1 cellular context compared by ENCODE assay signal in the genomic region with DNA sequence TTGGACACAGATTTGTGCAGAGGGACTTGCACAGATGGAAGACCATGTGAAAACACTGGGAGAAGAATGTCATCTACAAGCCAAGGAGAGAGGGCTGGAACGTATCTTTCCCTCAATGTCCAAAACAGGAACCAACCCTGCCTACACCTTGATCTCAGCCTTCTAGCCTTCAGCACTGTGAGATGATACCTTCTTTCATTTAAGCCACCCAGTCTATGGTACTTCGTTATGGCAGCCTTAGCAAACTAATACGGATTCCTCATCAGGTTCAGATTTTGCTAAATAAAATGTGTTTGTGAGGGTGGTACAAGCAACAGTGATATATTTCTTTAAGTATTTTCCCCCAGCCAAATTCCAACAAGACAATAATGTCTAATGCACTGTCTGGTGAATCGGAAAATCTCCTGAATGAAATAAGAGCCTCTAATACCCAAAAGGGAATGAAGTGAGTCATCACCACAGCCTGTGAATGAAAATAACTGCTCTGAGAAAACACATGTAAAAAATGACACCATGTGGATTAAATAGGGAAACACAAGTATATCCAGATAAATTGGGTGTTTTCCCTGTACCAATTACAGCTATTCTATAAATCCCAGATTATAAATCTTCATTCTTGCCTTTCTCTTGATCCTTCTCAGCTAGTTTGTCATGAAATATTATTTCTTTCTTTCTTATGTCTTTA.
A peak's percentile ranks its signal among the peaks of the same experiment; 100 is the strongest.
TF ChIP-seq lines count a peak whose summit lies in the region.

No MANE protein-coding gene starts in this region.

TF ChIP-seq in HEK293, 187 proteins besides CTCF, POLR2A, EP300 and RAD21 (continued from another document and continues in another):
- TF ChIP-seq ZNF391 (tag by site-specific recombination; IDR thresholded peaks at IDR 0.05; ENCODE audit: borderline replicate concordance, low read depth): no peak
- no peak for TF ChIP-seq ZNF416 (tag by site-specific recombination; IDR thresholded peaks at IDR 0.05)
- TF ChIP-seq ZNF843 (tag by site-specific recombination; IDR thresholded peaks at IDR 0.05): 0 out of 2 replicates have a peak, but pooled peaks have one; percentile 31
- TF ChIP-seq REST (tag by site-specific recombination; IDR thresholded peaks at IDR 0.05): no peak
- no peak for TF ChIP-seq MZF1 (tag by site-specific recombination; IDR thresholded peaks at IDR 0.05; ENCODE audit: borderline replicate concordance)
- no peak for TF ChIP-seq ZNF274 (IDR thresholded peaks at IDR 0.05; ENCODE audit: low read length)
- TF ChIP-seq ZNF274 (tag by site-specific recombination; IDR thresholded peaks at IDR 0.05; ENCODE audit: borderline replicate concordance): no peak
- TF ChIP-seq SCRT1 (tag by site-specific recombination; IDR thresholded peaks at IDR 0.05; ENCODE audit: borderline replicate concordance): no peak
- no peak for TF ChIP-seq ZNF677 (tag by site-specific recombination; IDR thresholded peaks at IDR 0.05)
- TF ChIP-seq ZFP37 (tag by site-specific recombination; IDR thresholded peaks at IDR 0.05): no peak
- no peak for TF ChIP-seq ZNF157 (tag by site-specific recombination; IDR thresholded peaks at IDR 0.05)
- no peak for TF ChIP-seq PRDM10 (tag by site-specific recombination; IDR thresholded peaks at IDR 0.05)
- TF ChIP-seq ZNF624 (tag by site-specific recombination; IDR thresholded peaks at IDR 0.05): no peak
- TF ChIP-seq ZSCAN30 (tag by site-specific recombination; IDR thresholded peaks at IDR 0.05): no peak
- TF ChIP-seq, protein P1, sequence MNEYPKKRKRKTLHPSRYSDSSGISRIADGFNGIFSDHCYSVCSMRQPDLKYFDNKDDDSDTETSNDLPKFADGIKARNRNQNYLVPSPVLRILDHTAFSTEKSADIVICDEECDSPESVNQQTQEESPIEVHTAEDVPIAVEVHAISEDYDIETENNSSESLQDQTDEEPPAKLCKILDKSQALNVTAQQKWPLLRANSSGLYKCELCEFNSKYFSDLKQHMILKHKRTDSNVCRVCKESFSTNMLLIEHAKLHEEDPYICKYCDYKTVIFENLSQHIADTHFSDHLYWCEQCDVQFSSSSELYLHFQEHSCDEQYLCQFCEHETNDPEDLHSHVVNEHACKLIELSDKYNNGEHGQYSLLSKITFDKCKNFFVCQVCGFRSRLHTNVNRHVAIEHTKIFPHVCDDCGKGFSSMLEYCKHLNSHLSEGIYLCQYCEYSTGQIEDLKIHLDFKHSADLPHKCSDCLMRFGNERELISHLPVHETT (tag by site-specific recombination; IDR thresholded peaks at IDR 0.05): no peak
- no peak for TF ChIP-seq ZNF555 (tag by site-specific recombination; conservative IDR thresholded peaks at IDR 0.05)
- TF ChIP-seq ZNF560 (tag by site-specific recombination; IDR thresholded peaks at IDR 0.05; ENCODE audit: borderline replicate concordance): no peak
- TF ChIP-seq RBAK (tag by site-specific recombination; IDR thresholded peaks at IDR 0.05): no peak
- TF ChIP-seq ZNF670 (tag by site-specific recombination; IDR thresholded peaks at IDR 0.05; ENCODE audit: low read depth): no peak
- no peak for TF ChIP-seq ZNF155 (tag by site-specific recombination; IDR thresholded peaks at IDR 0.05)
- no peak for TF ChIP-seq ZNF311 (tag by site-specific recombination; IDR thresholded peaks at IDR 0.05; ENCODE audit: borderline replicate concordance)
- TF ChIP-seq, protein P2, sequence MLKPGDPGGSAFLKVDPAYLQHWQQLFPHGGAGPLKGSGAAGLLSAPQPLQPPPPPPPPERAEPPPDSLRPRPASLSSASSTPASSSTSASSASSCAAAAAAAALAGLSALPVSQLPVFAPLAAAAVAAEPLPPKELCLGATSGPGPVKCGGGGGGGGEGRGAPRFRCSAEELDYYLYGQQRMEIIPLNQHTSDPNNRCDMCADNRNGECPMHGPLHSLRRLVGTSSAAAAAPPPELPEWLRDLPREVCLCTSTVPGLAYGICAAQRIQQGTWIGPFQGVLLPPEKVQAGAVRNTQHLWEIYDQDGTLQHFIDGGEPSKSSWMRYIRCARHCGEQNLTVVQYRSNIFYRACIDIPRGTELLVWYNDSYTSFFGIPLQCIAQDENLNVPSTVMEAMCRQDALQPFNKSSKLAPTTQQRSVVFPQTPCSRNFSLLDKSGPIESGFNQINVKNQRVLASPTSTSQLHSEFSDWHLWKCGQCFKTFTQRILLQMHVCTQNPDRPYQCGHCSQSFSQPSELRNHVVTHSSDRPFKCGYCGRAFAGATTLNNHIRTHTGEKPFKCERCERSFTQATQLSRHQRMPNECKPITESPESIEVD (tag by site-specific recombination; IDR thresholded peaks at IDR 0.05): peak; percentile 68; the same call in 1 of the 2 replicates
- TF ChIP-seq PRDM1 (tag by site-specific recombination; IDR thresholded peaks at IDR 0.05): no peak
- no peak for TF ChIP-seq ZNF112 (tag by site-specific recombination; IDR thresholded peaks at IDR 0.05)
- TF ChIP-seq ZBTB7A (tag by site-specific recombination; IDR thresholded peaks at IDR 0.05; ENCODE audit: low read depth): no peak
- no peak for TF ChIP-seq ZNF629 (tag by site-specific recombination; IDR thresholded peaks at IDR 0.05)
- TF ChIP-seq EGR2 (tag by site-specific recombination; IDR thresholded peaks at IDR 0.05; ENCODE audit: low read depth): no peak
- no peak for TF ChIP-seq ZNF561 (tag by site-specific recombination; IDR thresholded peaks at IDR 0.05; ENCODE audit: borderline replicate concordance)
- no peak for TF ChIP-seq ZNF785 (tag by site-specific recombination; IDR thresholded peaks at IDR 0.05)
- TF ChIP-seq SALL2 (tag by site-specific recombination; IDR thresholded peaks at IDR 0.05; ENCODE audit: borderline replicate concordance): no peak
- TF ChIP-seq KLF7 (tag by site-specific recombination; IDR thresholded peaks at IDR 0.05; ENCODE audit: borderline replicate concordance): no peak
- no peak for TF ChIP-seq YY2 (tag by site-specific recombination; IDR thresholded peaks at IDR 0.05)
- no peak for TF ChIP-seq ZNF596 (tag by site-specific recombination; IDR thresholded peaks at IDR 0.05)
- no peak for TF ChIP-seq ZNF26 (tag by site-specific recombination; IDR thresholded peaks at IDR 0.05)
- no peak for TF ChIP-seq ZNF623 (tag by site-specific recombination; IDR thresholded peaks at IDR 0.05)
- no peak for TF ChIP-seq ZXDB (tag by site-specific recombination; IDR thresholded peaks at IDR 0.05)
- no peak for TF ChIP-seq ZNF48 (tag by site-specific recombination; IDR thresholded peaks at IDR 0.05)
- TF ChIP-seq ZNF133 (tag by site-specific recombination; IDR thresholded peaks at IDR 0.05): no peak
- no peak for TF ChIP-seq BCL11B (tag by site-specific recombination; IDR thresholded peaks at IDR 0.05; ENCODE audit: low read depth)
- TF ChIP-seq, protein P3, sequence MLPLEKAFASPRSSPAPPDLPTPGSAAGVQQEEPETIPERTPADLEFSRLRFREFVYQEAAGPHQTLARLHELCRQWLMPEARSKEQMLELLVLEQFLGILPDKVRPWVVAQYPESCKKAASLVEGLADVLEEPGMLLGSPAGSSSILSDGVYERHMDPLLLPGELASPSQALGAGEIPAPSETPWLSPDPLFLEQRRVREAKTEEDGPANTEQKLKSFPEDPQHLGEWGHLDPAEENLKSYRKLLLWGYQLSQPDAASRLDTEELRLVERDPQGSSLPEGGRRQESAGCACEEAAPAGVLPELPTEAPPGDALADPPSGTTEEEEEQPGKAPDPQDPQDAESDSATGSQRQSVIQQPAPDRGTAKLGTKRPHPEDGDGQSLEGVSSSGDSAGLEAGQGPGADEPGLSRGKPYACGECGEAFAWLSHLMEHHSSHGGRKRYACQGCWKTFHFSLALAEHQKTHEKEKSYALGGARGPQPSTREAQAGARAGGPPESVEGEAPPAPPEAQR (tag by site-specific recombination; IDR thresholded peaks at IDR 0.05): no peak
- TF ChIP-seq, protein P4, sequence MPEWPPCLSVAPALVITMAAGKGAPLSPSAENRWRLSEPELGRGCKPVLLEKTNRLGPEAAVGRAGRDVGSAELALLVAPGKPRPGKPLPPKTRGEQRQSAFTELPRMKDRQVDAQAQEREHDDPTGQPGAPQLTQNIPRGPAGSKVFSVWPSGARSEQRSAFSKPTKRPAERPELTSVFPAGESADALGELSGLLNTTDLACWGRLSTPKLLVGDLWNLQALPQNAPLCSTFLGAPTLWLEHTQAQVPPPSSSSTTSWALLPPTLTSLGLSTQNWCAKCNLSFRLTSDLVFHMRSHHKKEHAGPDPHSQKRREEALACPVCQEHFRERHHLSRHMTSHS (tag by site-specific recombination; IDR thresholded peaks at IDR 0.05): no peak
- TF ChIP-seq, protein P5, sequence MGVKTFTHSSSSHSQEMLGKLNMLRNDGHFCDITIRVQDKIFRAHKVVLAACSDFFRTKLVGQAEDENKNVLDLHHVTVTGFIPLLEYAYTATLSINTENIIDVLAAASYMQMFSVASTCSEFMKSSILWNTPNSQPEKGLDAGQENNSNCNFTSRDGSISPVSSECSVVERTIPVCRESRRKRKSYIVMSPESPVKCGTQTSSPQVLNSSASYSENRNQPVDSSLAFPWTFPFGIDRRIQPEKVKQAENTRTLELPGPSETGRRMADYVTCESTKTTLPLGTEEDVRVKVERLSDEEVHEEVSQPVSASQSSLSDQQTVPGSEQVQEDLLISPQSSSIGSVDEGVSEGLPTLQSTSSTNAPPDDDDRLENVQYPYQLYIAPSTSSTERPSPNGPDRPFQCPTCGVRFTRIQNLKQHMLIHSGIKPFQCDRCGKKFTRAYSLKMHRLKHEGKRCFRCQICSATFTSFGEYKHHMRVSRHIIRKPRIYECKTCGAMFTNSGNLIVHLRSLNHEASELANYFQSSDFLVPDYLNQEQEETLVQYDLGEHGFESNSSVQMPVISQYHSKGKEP (tag by site-specific recombination; IDR thresholded peaks at IDR 0.05): 0 out of 2 replicates have a peak, but pooled peaks have one; percentile 20
- TF ChIP-seq REPIN1 (tag by site-specific recombination; IDR thresholded peaks at IDR 0.05; ENCODE audit: low read depth): no peak
- TF ChIP-seq GFI1B (tag by site-specific recombination; IDR thresholded peaks at IDR 0.05): no peak
- TF ChIP-seq ZNF202 (tag by site-specific recombination; IDR thresholded peaks at IDR 0.05; ENCODE audit: borderline replicate concordance): no peak
